8 cellular contexts compared by ENCODE assay signal in the genomic region with DNA sequence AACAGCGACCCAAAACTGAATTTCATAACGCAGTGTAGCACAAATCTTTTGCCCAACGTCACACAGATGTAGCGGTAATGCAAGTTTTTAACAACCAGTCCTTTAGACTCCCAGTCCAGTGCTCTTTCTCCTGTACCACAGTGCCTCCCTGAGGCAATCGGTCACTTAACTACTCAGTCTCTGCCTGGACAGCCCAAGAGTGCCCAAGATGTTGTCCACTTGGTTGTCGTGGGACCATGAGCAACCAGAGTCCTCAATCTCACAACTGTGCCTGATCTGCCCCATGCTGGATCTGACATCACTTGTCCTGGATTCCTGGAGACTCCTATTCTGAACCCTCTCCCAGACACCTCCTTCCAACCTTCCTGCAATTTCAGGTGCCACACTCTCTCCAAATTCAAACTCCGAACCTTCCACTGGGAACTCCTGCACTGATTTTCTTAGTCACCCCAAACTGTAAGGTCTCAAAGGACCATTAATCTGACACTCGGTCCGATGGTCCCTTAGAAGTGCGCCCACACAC. TPM values are rescaled to one million over a fixed set of nuclear protein-coding genes. Genes with fewer than 3 reads are reported as not detected.
DNase-seq lines count a peak whose midpoint lies in the region; ATAC-seq and TF ChIP-seq lines count a peak whose summit lies in the region.

No MANE protein-coding gene starts in this region.

- H3K4me1 ChIP-seq in mononuclear cell (ENCODE audit: insufficient read depth, low read length): peaks cover 18% of the 10 kb centered on the region
- H3K4me1 ChIP-seq in aorta (ENCODE audit: control insufficient read depth in 1 of 2, insufficient read depth in 2 of 2, low read length in 2 of 2): no peaks in the 10 kb centered on the region

- ATAC-seq in aorta (ENCODE audit: low FRiP score): peak; percentile 50
- ATAC-seq in GM19324 (IDR thresholded peaks at IDR 0.05; ENCODE audit: low FRiP score, unreplicated experiment): no peak

- H3K9me3 ChIP-seq in mononuclear cell (ENCODE audit: low read depth, low read length) (no peaks in the 10 kb centered on the region), aorta (ENCODE audit: control insufficient read depth, low read length) (no peaks in the 10 kb centered on the region)

- POLR2A ChIA-PET in HEK293T (lab: Yijun Ruan, JAX): interaction anchor here (1.0 to 1.6 kb wide), 4 partner anchors 13 to 43 kb away, joined by 3 to 7 read pairs (median 4); no protein-coding TSS in a partner anchor

- H3K27me3 ChIP-seq in mononuclear cell (ENCODE audit: insufficient read depth, low read length) (no peaks in the 10 kb centered on the region), aorta (ENCODE audit: control insufficient read depth in 1 of 2, insufficient read depth in 2 of 2, low read length in 1 of 2) (no peaks in the 10 kb centered on the region)

- 1 to 35% methylated on average over 10 of the region's 10 CpGs for WGBS in aorta, 2 donors

- intact Hi-C loops in aorta (cut with DNase I): loop anchor here in 1 of 2 donors (2.0 to 5.0 kb wide), 2 partner anchors 452 to 524 kb away; partner anchors contain the start of genes HTATSF1 and INTS6L

- DNase-seq in HEK293T (ENCODE audit: extremely low spot score) (peak; percentile 28), dermis microvascular lymphatic vessel endothelial cell (ENCODE audit: low read depth in 2 of 2) (peak; percentile 9 to 51), aorta (no peak)
- DNase-seq in stimulated activated CD4-positive, alpha-beta T cell treated with anti-CD3 and anti-CD28 coated beads, Interleukin-4, amount 100 ng/mL, for 4 hours: no peak

- CTCF ChIA-PET in HEK293T (lab: Yijun Ruan, JAX): no interaction called here

- H3K4me3 ChIP-seq in mononuclear cell (ENCODE audit: low read length) (peak overlapping the region; percentile 80), aorta (ENCODE audit: low read length in 2 of 2) (peak overlapping the region; percentile 22 to 76)

- peak overlapping the region in 1 of 2 donors; percentile 92 for H3K27ac ChIP-seq in aorta (ENCODE audit: low read depth in 1 of 2, low read length in 2 of 2)

- peak; percentile 14 for TF ChIP-seq CTCF in GM12873 (IDR thresholded peaks at IDR 0.05; ENCODE audit: insufficient read depth, low read depth, low read length, missing control alignments)

- H3K36me3 ChIP-seq in aorta (ENCODE audit: control insufficient read depth in 1 of 2, insufficient read depth in 2 of 2, low read length in 1 of 2): no peaks in the 10 kb centered on the region

TF ChIP-seq in HEK293T, 16 proteins besides CTCF, POLR2A, EP300 and RAD21:
- TF ChIP-seq SUZ12 (IDR thresholded peaks at IDR 0.05): no peak
- TF ChIP-seq LEF1 (IDR thresholded peaks at IDR 0.05; ENCODE audit: borderline replicate concordance): no peak
- TF ChIP-seq TARDBP (IDR thresholded peaks at IDR 0.05): no peak
- no peak for TF ChIP-seq ELF4 (IDR thresholded peaks at IDR 0.05)
- no peak for TF ChIP-seq PKNOX1 (IDR thresholded peaks at IDR 0.05)
- TF ChIP-seq ZNF384 (IDR thresholded peaks at IDR 0.05): no peak
- no peak for TF ChIP-seq HDGF (IDR thresholded peaks at IDR 0.05; ENCODE audit: borderline replicate concordance)
- no peak for TF ChIP-seq L3MBTL2 (conservative IDR thresholded peaks at IDR 0.05)
- TF ChIP-seq NFRKB (IDR thresholded peaks at IDR 0.05): no peak
- no peak for TF ChIP-seq BHLHE40 (IDR thresholded peaks at IDR 0.05; ENCODE audit: borderline replicate concordance)

TF ChIP-seq in PFSK-1, 5 proteins besides CTCF, POLR2A, EP300 and RAD21:
- TF ChIP-seq FOXP2 (optimal IDR thresholded peaks at IDR 0.05; ENCODE audit: borderline replicate concordance, extremely low read depth, extremely low read length, insufficient read depth): peak; percentile 3
- no peak for TF ChIP-seq POLR2AphosphoS5 (IDR thresholded peaks at IDR 0.05; ENCODE audit: low read depth, low read length)
- TF ChIP-seq, protein P1, sequence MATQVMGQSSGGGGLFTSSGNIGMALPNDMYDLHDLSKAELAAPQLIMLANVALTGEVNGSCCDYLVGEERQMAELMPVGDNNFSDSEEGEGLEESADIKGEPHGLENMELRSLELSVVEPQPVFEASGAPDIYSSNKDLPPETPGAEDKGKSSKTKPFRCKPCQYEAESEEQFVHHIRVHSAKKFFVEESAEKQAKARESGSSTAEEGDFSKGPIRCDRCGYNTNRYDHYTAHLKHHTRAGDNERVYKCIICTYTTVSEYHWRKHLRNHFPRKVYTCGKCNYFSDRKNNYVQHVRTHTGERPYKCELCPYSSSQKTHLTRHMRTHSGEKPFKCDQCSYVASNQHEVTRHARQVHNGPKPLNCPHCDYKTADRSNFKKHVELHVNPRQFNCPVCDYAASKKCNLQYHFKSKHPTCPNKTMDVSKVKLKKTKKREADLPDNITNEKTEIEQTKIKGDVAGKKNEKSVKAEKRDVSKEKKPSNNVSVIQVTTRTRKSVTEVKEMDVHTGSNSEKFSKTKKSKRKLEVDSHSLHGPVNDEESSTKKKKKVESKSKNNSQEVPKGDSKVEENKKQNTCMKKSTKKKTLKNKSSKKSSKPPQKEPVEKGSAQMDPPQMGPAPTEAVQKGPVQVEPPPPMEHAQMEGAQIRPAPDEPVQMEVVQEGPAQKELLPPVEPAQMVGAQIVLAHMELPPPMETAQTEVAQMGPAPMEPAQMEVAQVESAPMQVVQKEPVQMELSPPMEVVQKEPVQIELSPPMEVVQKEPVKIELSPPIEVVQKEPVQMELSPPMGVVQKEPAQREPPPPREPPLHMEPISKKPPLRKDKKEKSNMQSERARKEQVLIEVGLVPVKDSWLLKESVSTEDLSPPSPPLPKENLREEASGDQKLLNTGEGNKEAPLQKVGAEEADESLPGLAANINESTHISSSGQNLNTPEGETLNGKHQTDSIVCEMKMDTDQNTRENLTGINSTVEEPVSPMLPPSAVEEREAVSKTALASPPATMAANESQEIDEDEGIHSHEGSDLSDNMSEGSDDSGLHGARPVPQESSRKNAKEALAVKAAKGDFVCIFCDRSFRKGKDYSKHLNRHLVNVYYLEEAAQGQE (IDR thresholded peaks at IDR 0.05; ENCODE audit: insufficient read depth in 1 of 2, low read depth in 2 of 2, low read length in 2 of 2): no peak
- no peak for TF ChIP-seq SIN3A (IDR thresholded peaks at IDR 0.05; ENCODE audit: borderline replicate concordance, insufficient read depth, low read length)
TF ChIP-seq in PFSK-1: peak in this region for 1.

RNA-seq across cellular contexts. Expression of gene MMGT1, which starts 0.7 kb away (rescaled TPM):
- polyA plus RNA-seq in PFSK-1 (2012; ENCODE audit: insufficient read length, low read depth): 7.3 TPM
- total RNA-seq in dermis microvascular lymphatic vessel endothelial cell (5.4 and 6.3 TPM in 2 replicates), mononuclear cell (36.6 TPM), aorta (10 to 100 TPM; 27.8 to 33.1 TPM)
- polyA plus RNA-seq in aorta: 10 to 100 TPM; 19.3 to 25.3 TPM

RNA-seq across cellular contexts. Expression of gene SLC9A6, which starts 12.1 kb away (rescaled TPM):
- polyA plus RNA-seq in PFSK-1 (2012; ENCODE audit: insufficient read length, low read depth): 11.5 TPM
- total RNA-seq in dermis microvascular lymphatic vessel endothelial cell: 16.3 and 16.6 TPM in 2 replicates
- total RNA-seq in mononuclear cell: 21.7 TPM
- total RNA-seq in aorta: 10 to 100 TPM; 14.7 to 17.2 TPM
- polyA plus RNA-seq in aorta: 10 to 100 TPM in 1 of 2 donors, 1 to 10 TPM in 1; 7.0 to 16.7 TPM

Comparison
In these comparisons a context has a peak if more than half of its experiments do, and no peak if none do; other contexts are left out.
1. DNase-seq: peak in HEK293T (single experiment) and dermis microvascular lymphatic vessel endothelial cell (2 of 2); none in aorta (0 of 2) and stimulated activated CD4-positive, alpha-beta T cell treated with anti-CD3 and anti-CD28 coated beads, Interleukin-4, amount 100 ng/mL, for 4 hours (0 of 2).